Comparison of ENCODE assay signal across 1 cellular context in the genomic region with DNA sequence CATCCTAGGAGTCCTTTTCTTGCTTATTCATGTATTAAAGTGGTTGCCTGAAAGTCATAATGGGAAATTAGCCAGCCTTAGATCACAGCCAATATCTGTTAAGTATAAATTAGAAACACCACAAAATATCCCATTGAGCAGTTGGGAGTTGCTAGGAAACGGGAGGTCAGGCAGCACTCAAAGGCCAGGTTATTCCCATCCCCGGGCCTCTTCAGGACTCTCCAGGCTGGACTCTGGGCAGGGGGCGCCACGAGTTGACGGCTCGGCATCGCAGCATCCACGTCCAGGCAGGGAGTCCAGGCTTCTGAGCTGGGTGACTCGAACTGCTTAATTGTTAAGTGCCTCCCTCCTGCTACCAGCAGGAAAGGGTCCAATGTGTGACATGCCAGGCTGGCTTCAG.
TF ChIP-seq lines count a peak whose summit lies in the region.

No MANE protein-coding gene starts in this region.

TF ChIP-seq in HepG2, 621 proteins besides CTCF, POLR2A, EP300 and RAD21 (continued from another document):
- TF ChIP-seq ZNF407 (CRISPR knock-in tag; IDR thresholded peaks at IDR 0.05; ENCODE audit: not compliant biosample characterization), result no peak
- TF ChIP-seq ZBTB38 (CRISPR knock-in tag; IDR thresholded peaks at IDR 0.05), result peak; percentile 66; the same call in 1 of the 2 replicates
- TF ChIP-seq, protein P1, sequence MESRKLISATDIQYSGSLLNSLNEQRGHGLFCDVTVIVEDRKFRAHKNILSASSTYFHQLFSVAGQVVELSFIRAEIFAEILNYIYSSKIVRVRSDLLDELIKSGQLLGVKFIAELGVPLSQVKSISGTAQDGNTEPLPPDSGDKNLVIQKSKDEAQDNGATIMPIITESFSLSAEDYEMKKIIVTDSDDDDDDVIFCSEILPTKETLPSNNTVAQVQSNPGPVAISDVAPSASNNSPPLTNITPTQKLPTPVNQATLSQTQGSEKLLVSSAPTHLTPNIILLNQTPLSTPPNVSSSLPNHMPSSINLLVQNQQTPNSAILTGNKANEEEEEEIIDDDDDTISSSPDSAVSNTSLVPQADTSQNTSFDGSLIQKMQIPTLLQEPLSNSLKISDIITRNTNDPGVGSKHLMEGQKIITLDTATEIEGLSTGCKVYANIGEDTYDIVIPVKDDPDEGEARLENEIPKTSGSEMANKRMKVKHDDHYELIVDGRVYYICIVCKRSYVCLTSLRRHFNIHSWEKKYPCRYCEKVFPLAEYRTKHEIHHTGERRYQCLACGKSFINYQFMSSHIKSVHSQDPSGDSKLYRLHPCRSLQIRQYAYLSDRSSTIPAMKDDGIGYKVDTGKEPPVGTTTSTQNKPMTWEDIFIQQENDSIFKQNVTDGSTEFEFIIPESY (CRISPR knock-in tag; IDR thresholded peaks at IDR 0.05), result 0 out of 2 replicates have a peak, but pooled peaks have one; percentile 33
- 0 out of 2 replicates have a peak, but pooled peaks have one; percentile 22 for TF ChIP-seq ZMYM4 (CRISPR knock-in tag; IDR thresholded peaks at IDR 0.05)
- TF ChIP-seq, protein P2, sequence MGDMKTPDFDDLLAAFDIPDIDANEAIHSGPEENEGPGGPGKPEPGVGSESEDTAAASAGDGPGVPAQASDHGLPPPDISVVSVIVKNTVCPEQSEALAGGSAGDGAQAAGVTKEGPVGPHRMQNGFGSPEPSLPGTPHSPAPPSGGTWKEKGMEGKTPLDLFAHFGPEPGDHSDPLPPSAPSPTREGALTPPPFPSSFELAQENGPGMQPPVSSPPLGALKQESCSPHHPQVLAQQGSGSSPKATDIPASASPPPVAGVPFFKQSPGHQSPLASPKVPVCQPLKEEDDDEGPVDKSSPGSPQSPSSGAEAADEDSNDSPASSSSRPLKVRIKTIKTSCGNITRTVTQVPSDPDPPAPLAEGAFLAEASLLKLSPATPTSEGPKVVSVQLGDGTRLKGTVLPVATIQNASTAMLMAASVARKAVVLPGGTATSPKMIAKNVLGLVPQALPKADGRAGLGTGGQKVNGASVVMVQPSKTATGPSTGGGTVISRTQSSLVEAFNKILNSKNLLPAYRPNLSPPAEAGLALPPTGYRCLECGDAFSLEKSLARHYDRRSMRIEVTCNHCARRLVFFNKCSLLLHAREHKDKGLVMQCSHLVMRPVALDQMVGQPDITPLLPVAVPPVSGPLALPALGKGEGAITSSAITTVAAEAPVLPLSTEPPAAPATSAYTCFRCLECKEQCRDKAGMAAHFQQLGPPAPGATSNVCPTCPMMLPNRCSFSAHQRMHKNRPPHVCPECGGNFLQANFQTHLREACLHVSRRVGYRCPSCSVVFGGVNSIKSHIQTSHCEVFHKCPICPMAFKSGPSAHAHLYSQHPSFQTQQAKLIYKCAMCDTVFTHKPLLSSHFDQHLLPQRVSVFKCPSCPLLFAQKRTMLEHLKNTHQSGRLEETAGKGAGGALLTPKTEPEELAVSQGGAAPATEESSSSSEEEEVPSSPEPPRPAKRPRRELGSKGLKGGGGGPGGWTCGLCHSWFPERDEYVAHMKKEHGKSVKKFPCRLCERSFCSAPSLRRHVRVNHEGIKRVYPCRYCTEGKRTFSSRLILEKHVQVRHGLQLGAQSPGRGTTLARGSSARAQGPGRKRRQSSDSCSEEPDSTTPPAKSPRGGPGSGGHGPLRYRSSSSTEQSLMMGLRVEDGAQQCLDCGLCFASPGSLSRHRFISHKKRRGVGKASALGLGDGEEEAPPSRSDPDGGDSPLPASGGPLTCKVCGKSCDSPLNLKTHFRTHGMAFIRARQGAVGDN (CRISPR knock-in tag; IDR thresholded peaks at IDR 0.05), result peak; percentile 20; the same call in 1 of the 2 replicates
- no peak for TF ChIP-seq MYC (CRISPR knock-in tag; IDR thresholded peaks at IDR 0.05; ENCODE audit: borderline replicate concordance)
